Comparison of ENCODE assay signal across 1 cellular context in genomic region chr6:87907521-87907920, GRCh38.
TF ChIP-seq lines count a peak whose summit lies in the region.

No MANE protein-coding gene starts in this region.

TF ChIP-seq in GM12878, 131 proteins besides CTCF, POLR2A, EP300 and RAD21 (continued from another document and continues in another):
- TF ChIP-seq ZBTB40 (IDR thresholded peaks at IDR 0.05; ENCODE audit: borderline replicate concordance) = no peak
- peak; percentile 35; the same call in 1 of the 2 replicates for TF ChIP-seq BMI1 (IDR thresholded peaks at IDR 0.05; ENCODE audit: borderline replicate concordance)
- TF ChIP-seq BACH1 (IDR thresholded peaks at IDR 0.05; ENCODE audit: borderline replicate concordance) = no peak
- TF ChIP-seq ZNF622 (IDR thresholded peaks at IDR 0.05) = no peak
- no peak for TF ChIP-seq STAT1 (conservative IDR thresholded peaks at IDR 0.05)
- TF ChIP-seq CHD1 (IDR thresholded peaks at IDR 0.05; ENCODE audit: low read depth, low read length) = no peak
- peak; percentile 84 for TF ChIP-seq BCL11A (IDR thresholded peaks at IDR 0.05; ENCODE audit: low read depth, low read length)
- no peak for TF ChIP-seq ZNF384 (IDR thresholded peaks at IDR 0.05; ENCODE audit: borderline replicate concordance, low read depth, low read length)
- peak in 1 of 2 experiments; percentile 41; a peak in 2 of 4 replicates for TF ChIP-seq BHLHE40 (IDR thresholded peaks at IDR 0.05; ENCODE audit: borderline replicate concordance in 1 of 2, low read depth in 2 of 2, low read length in 1 of 2)
- TF ChIP-seq SMAD5 (IDR thresholded peaks at IDR 0.05; ENCODE audit: low read depth) = no peak
- TF ChIP-seq ZNF687 (IDR thresholded peaks at IDR 0.05) = no peak
- no peak for TF ChIP-seq RCOR1 (conservative IDR thresholded peaks at IDR 0.05; ENCODE audit: low read depth, low read length)
- no peak for TF ChIP-seq PBX3 (IDR thresholded peaks at IDR 0.05; ENCODE audit: insufficient replicate concordance, low read depth, low read length)
- TF ChIP-seq RUNX3 (IDR thresholded peaks at IDR 0.05; ENCODE audit: low read length) = peak; percentile 98
- peak; percentile 74; the same call in 1 of the 2 replicates for TF ChIP-seq ATF2 (IDR thresholded peaks at IDR 0.05; ENCODE audit: low read length)
- no peak for TF ChIP-seq ZNF207 (IDR thresholded peaks at IDR 0.05; ENCODE audit: borderline replicate concordance)
- peak; percentile 70; the same call in 1 of the 3 replicates for TF ChIP-seq POU2F2 (IDR thresholded peaks at IDR 0.05; ENCODE audit: borderline replicate concordance, low read depth, low read length)
- TF ChIP-seq MEF2B (IDR thresholded peaks at IDR 0.05; ENCODE audit: partially characterized antibody, poor library complexity, severe bottlenecking) = peak; percentile 33
- no peak for TF ChIP-seq SREBF2 (IDR thresholded peaks at IDR 0.05; ENCODE audit: low read length)
- TF ChIP-seq E2F4 (IDR thresholded peaks at IDR 0.05; ENCODE audit: low read depth, low read length) = no peak
- TF ChIP-seq KLF5 (IDR thresholded peaks at IDR 0.05; ENCODE audit: partially characterized antibody) = no peak
- no peak for TF ChIP-seq PML (IDR thresholded peaks at IDR 0.05; ENCODE audit: low read length)
- TF ChIP-seq CEBPB (IDR thresholded peaks at IDR 0.05; ENCODE audit: borderline replicate concordance in 1 of 2, low read depth in 2 of 2, low read length in 2 of 2) = peak in 1 of 2 experiments; percentile 41; a peak in 1 of 4 replicates
- TF ChIP-seq ZBTB4 (CRISPR knock-in tag; IDR thresholded peaks at IDR 0.05) = no peak
- peak; percentile 76 for TF ChIP-seq MTA2 (IDR thresholded peaks at IDR 0.05; ENCODE audit: low read depth)
- no peak for TF ChIP-seq POLR2AphosphoS2 (IDR thresholded peaks at IDR 0.05; ENCODE audit: low read depth, low read length)
- no peak for TF ChIP-seq SUPT20H (IDR thresholded peaks at IDR 0.05; ENCODE audit: borderline replicate concordance, control insufficient read depth, low read depth, low read length)
- no peak for TF ChIP-seq SMARCA5 (IDR thresholded peaks at IDR 0.05)
- no peak for TF ChIP-seq MYC (IDR thresholded peaks at IDR 0.05; ENCODE audit: insufficient read depth, insufficient read length, insufficient replicate concordance, low read length, severe bottlenecking)
- no peak for TF ChIP-seq SPI1 (IDR thresholded peaks at IDR 0.05; ENCODE audit: borderline replicate concordance, insufficient read depth, low read depth, low read length)
- TF ChIP-seq HDAC2 (IDR thresholded peaks at IDR 0.05) = no peak
- TF ChIP-seq MTA3 (IDR thresholded peaks at IDR 0.05; ENCODE audit: borderline replicate concordance, low read length) = no peak; the same call in 1 of the 2 replicates
- no peak for TF ChIP-seq HDGF (IDR thresholded peaks at IDR 0.05)
- TF ChIP-seq HCFC1 (IDR thresholded peaks at IDR 0.05; ENCODE audit: low read length) = no peak
- no peak for TF ChIP-seq BCL3 (IDR thresholded peaks at IDR 0.05; ENCODE audit: borderline replicate concordance, insufficient read depth, low read depth, low read length, poor library complexity, severe bottlenecking)
- no peak for TF ChIP-seq FOXK2 (IDR thresholded peaks at IDR 0.05)
- TF ChIP-seq FOS (IDR thresholded peaks at IDR 0.05; ENCODE audit: borderline replicate concordance, extremely low read depth, insufficient read length) = no peak
- TF ChIP-seq TCF7 (IDR thresholded peaks at IDR 0.05; ENCODE audit: borderline replicate concordance) = no peak
- TF ChIP-seq NR2C2 (IDR thresholded peaks at IDR 0.05; ENCODE audit: borderline replicate concordance, control insufficient read depth, insufficient read length, low read depth) = no peak
